33 cellular contexts compared by ENCODE assay signal in genomic region chr17:79713391-79713790, GRCh38. TPM values are rescaled to one million over a fixed set of nuclear protein-coding genes. Genes with fewer than 3 reads are reported as not detected.
"Had no signal": no experiment of that assay in that cellular context is flagged by ENCODE, and none has a peak within 500 bp of the region (broad histone marks: within the 10 kb centered on the region; RNA-seq: fewer than 3 reads in every experiment).

No MANE protein-coding gene starts in this region.

- H3K4me1 ChIP-seq: parathyroid adenoma, psoas muscle had no signal

- H3K79me2 ChIP-seq: parathyroid adenoma had no signal

- H2AFZ ChIP-seq: parathyroid adenoma had no signal

- H3K36me3 ChIP-seq: ovary, spleen, stomach, thoracic aorta, thyroid gland, tibial nerve, upper lobe of left lung, vagina had no signal

- H3K9ac ChIP-seq: parathyroid adenoma had no signal

- H3K27ac ChIP-seq: ovary, parathyroid adenoma, psoas muscle, skin epidermis, spleen, stomach, thoracic aorta, thyroid gland, upper lobe of left lung, vagina had no signal

- DNase-seq: naive thymus-derived CD8-positive, alpha-beta T cell; nephron progenitor cell; occipital lobe; ovary; posterior cingulate gyrus; psoas muscle; spleen; stimulated activated CD4-positive, alpha-beta T cell treated with anti-CD3 and anti-CD28 coated beads, Interleukin-12 subunit alpha, Interleukin-12 subunit beta, amount 100 ng/mL, for 4 hours; stimulated activated CD4-positive, alpha-beta T cell treated with anti-CD3 and anti-CD28 coated beads, Interleukin-1b, Interleukin-23, amount 100 ng/mL, for 48 hours; stimulated activated CD4-positive, alpha-beta T cell treated with anti-CD3 and anti-CD28 coated beads, Interleukin-4, amount 100 ng/mL, for 1 hour; stimulated activated CD4-positive, alpha-beta T cell treated with anti-CD3 and anti-CD28 coated beads, Interleukin-4, amount 100 ng/mL, for 4 hours; stimulated activated CD8-positive, alpha-beta memory T cell treated with anti-CD3 and anti-CD28 coated beads, Interleukin-4, amount 100 ng/mL, for 48 hours; stimulated activated naive CD4-positive, alpha-beta T cell treated with Interleukin-2 at 50 U/mL for 16 hours; stomach; thyroid gland; trophoblast cell; upper lobe of left lung had no signal

- ATAC-seq: naive thymus-derived CD8-positive, alpha-beta T cell; natural killer cell treated with Interleukin-12 subunit alpha and Interleukin-12 subunit beta and Interleukin-15 and Interleukin-18, amount 100 ng/mL, for 72 hours; psoas muscle; right cardiac atrium; sciatic nerve; stimulated activated memory B cell treated with anti-CD40 and anti-IgM and Interleukin-4, amounts not matched to agents 10 μg/mL and 1 μg/mL and 100 μg/mL, for 72 hours had no signal

- H3K27me3 ChIP-seq: ovary, thyroid gland, upper lobe of left lung, vagina had no signal

- H3K4me2 ChIP-seq: smooth muscle cell had no signal

- H3K9me3 ChIP-seq: ovary, psoas muscle, spleen, stomach, thoracic aorta, thyroid gland, tibial nerve, upper lobe of left lung, vagina had no signal

- H3K4me3 ChIP-seq: ovary, psoas muscle, skin epidermis, smooth muscle cell, spleen, stomach, thoracic aorta, thyroid gland, tibial nerve, upper lobe of left lung, vagina had no signal

RNA-seq across cellular contexts. Expression of gene ENPP7, which starts 17.4 kb away (rescaled TPM):
- total RNA-seq: neural crest cell, occipital lobe, osteoblast, ovary, progenitor cell of endocrine pancreas, psoas muscle, renal cortical epithelial cell, right cardiac atrium, sciatic nerve, smooth muscle cell, subcutaneous adipose tissue, temporal lobe, thoracic aorta, thyroid gland, tibial nerve, vagina had no signal
- polyA plus RNA-seq: naive thymus-derived CD8-positive, alpha-beta T cell; ovary; right cardiac atrium; smooth muscle cell; stomach had no signal
